33 cellular contexts compared by ENCODE assay signal in genomic region chr5:79922626-79923025, GRCh38.
DNase-seq lines count a peak whose midpoint lies in the region; TF ChIP-seq lines count a peak whose summit lies in the region.
"Had no signal": no experiment of that assay in that cellular context is flagged by ENCODE, and none has a peak within 500 bp of the region (broad histone marks: within the 10 kb centered on the region; RNA-seq: fewer than 3 reads in every experiment).

No MANE protein-coding gene starts in this region.

- peaks cover 18% of the 10 kb centered on the region for H3K27me3 Mint-ChIP-seq in osteocyte (ENCODE audit: unreplicated experiment)
- H3K27me3 Mint-ChIP-seq: CD4-positive, alpha-beta T cell had no signal

- DNase-seq in caudate nucleus (lab: John Stamatoyannopoulos, UW) (peak in 20 of 61 donors; percentile 5 to 87 (median 28)), head of caudate nucleus (peak in 25 of 42 donors; percentile 10 to 71 (median 43)), putamen (ENCODE audit: low spot score) (peak; percentile 73), iPS-NIHi7 (ENCODE audit: extremely low spot score) (no peak), NCI-H146 treated with DMSO at 0.1 percent for 48 hours (lab: John Stamatoyannopoulos, UW; ENCODE audit: unreplicated experiment) (no peak), osteocyte (ENCODE audit: extremely low spot score, unreplicated experiment) (no peak)
- DNase-seq: 8988T; ACHN; AML-193; BE2C; C1 segment of cervical spinal cord; Caco-2; Calu3; CD4-positive, alpha-beta memory T cell; CD4-positive, alpha-beta T cell; CD4-positive, CD25-positive, alpha-beta regulatory T cell; CD8-positive, alpha-beta memory T cell; CD8-positive, alpha-beta T cell; COR-L47; DMS 273 treated with DMSO at 0.1 percent for 48 hours; DMS153; DMS53; DMS79; DMS79 treated with DMSO at 0.1 percent for 48 hours; DND-41; EL had no signal

- H3K9me3 Mint-ChIP-seq in osteocyte (ENCODE audit: unreplicated experiment) = peaks cover 9% of the 10 kb centered on the region

- H3K27ac Mint-ChIP-seq in osteocyte (ENCODE audit: unreplicated experiment) = no peak overlapping the region
- H3K27ac Mint-ChIP-seq: B cell; CD14-positive monocyte; CD4-positive, alpha-beta memory T cell; CD4-positive, alpha-beta T cell; CD4-positive, CD25-positive, alpha-beta regulatory T cell; CD8-positive, alpha-beta T cell had no signal

- H3K4me1 Mint-ChIP-seq in osteocyte (ENCODE audit: unreplicated experiment) = no peaks in the 10 kb centered on the region
- H3K4me1 Mint-ChIP-seq: B cell; CD14-positive monocyte; CD4-positive, alpha-beta memory T cell; CD8-positive, alpha-beta memory T cell had no signal

- intact Hi-C loops in head of caudate nucleus (cut with DNase I) = no loop called here

- no peak for TF ChIP-seq CTCF in osteocyte (IDR thresholded peaks at IDR 0.05)

- H3K36me3 Mint-ChIP-seq in osteocyte (ENCODE audit: unreplicated experiment) = no peaks in the 10 kb centered on the region
- H3K36me3 Mint-ChIP-seq: CD14-positive monocyte; CD8-positive, alpha-beta T cell had no signal

- no peak overlapping the region for H3K4me3 Mint-ChIP-seq in osteocyte (ENCODE audit: unreplicated experiment)
- H3K4me3 Mint-ChIP-seq: B cell; CD14-positive monocyte; CD4-positive, alpha-beta memory T cell; CD4-positive, alpha-beta T cell; CD4-positive, CD25-positive, alpha-beta regulatory T cell; CD8-positive, alpha-beta memory T cell; CD8-positive, alpha-beta T cell had no signal

- H3K27ac ChIP-seq in caudate nucleus (ENCODE audit: low read depth, low read length) = peak overlapping the region; percentile 91
- H3K27ac ChIP-seq: 22Rv1; A549; BLaER1; BLaER1 treated with 17β-estradiol and CSF1 and Interleukin-3, amounts not matched to agents 10 nM and 100 nM; C4-2B had no signal

Comparison
In these comparisons a context has a peak if more than half of its experiments do, and no peak if none do; other contexts are left out.
1. DNase-seq: peak in head of caudate nucleus (25 of 42) and putamen (single experiment); none in iPS-NIHi7 (single experiment), NCI-H146 treated with DMSO at 0.1 percent for 48 hours (single experiment) and osteocyte (single experiment).